In the genomic region with DNA sequence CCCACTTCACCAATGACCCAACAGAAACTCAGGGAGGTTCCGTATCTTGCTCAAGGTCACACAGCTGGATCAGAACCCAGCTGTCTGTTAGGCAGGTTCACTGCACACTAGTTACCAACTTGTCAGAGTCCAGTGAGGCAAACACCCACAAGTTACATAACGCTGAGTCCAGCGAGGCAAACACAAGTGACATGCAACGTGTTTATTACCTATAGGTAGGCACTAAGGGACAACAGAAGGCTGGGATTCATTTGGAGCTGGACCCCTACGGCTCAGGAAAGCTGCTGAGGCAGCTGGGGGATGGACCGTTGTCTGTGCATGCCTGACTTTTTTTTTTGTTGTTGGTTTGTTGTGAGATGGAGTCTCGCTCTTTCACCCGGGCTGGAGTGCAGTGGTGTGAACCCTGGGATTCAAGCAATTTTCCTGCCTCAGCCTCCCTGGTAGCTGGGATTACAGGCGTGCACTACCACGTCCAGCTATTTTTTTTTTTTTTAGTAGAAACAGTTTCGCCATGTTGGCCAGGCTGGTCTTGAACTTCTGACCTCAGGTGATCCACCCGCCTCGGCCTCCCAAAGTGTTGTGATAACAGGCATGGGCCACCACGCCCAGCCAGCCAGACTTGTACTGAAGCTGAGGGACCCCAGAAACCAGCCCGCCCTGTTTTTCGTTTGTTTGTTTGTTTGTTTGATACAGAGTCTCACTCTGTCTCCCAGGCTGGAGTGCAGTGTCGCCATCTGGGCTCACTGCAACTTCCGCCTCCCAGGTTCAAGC, we compare ENCODE assay signal across 2 cellular contexts.
TF ChIP-seq lines count a peak whose summit lies in the region.

No MANE protein-coding gene starts in this region.

TF ChIP-seq in IMR-90, 13 proteins besides CTCF, POLR2A, EP300 and RAD21:
- TF ChIP-seq RCOR1 (IDR thresholded peaks at IDR 0.05; ENCODE audit: insufficient replicate concordance, low read length), result no peak
- TF ChIP-seq BHLHE40 (IDR thresholded peaks at IDR 0.05; ENCODE audit: low read depth, low read length), result no peak
- TF ChIP-seq CEBPB (IDR thresholded peaks at IDR 0.05; ENCODE audit: low read depth, low read length), result no peak
- TF ChIP-seq CHD1 (IDR thresholded peaks at IDR 0.05; ENCODE audit: low read depth, low read length), result no peak
- no peak for TF ChIP-seq RFX5 (IDR thresholded peaks at IDR 0.05; ENCODE audit: low read depth, low read length)
- no peak for TF ChIP-seq MXI1 (IDR thresholded peaks at IDR 0.05; ENCODE audit: borderline replicate concordance, low read depth, low read length)
- no peak for TF ChIP-seq NFE2L2 (IDR thresholded peaks at IDR 0.05; ENCODE audit: low read depth, low read length)
- TF ChIP-seq MAFK (IDR thresholded peaks at IDR 0.05; ENCODE audit: low read depth, low read length), result no peak
- TF ChIP-seq SMC3 (IDR thresholded peaks at IDR 0.05; ENCODE audit: low read depth, low read length), result no peak
- TF ChIP-seq MAZ (IDR thresholded peaks at IDR 0.05; ENCODE audit: borderline replicate concordance, low read depth, low read length), result no peak
- no peak for TF ChIP-seq USF2 (IDR thresholded peaks at IDR 0.05; ENCODE audit: low read depth, low read length)

TF ChIP-seq in liver, 16 proteins besides CTCF, POLR2A, EP300 and RAD21:
- TF ChIP-seq HNF4G (IDR thresholded peaks at IDR 0.05) (peak; percentile 21), GABPA (IDR thresholded peaks at IDR 0.05 in 1 of 2, conservative IDR thresholded peaks at IDR 0.05 in 1 of 2) (no peak), SP1 (IDR thresholded peaks at IDR 0.05) (peak; percentile 73), HNF4A (conservative IDR thresholded peaks at IDR 0.05) (peak; percentile 74 to 81), RXRA (IDR thresholded peaks at IDR 0.05) (peak; percentile 43 to 50)
